8 cellular contexts compared by ENCODE assay signal in the genomic region with DNA sequence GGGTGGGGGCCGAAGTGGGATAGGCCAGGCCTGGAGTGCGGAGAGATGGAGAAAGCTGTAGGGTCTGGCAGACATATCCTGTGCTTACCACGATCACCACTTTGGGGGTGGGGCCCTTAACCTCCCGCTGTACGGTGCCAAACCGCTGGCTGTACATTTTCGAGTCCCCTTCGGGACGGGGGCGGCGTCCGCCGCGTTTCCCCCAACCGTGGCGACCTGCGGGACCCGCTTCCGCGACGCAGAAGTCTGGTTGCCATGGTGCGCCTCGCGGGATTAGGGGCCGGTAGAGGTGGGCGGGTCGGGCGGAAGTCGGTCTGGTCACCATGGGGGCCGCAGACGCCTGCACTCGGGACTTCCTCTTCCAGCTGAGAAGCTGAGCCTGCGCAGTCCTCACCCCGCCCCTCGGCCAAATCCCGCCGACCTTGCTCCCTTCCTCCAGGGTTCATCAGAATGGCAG. TPM values are rescaled to one million over a fixed set of nuclear protein-coding genes. Genes with fewer than 3 reads are reported as not detected.
A peak's percentile ranks its signal among the peaks of the same experiment; 100 is the strongest.
DNase-seq lines count a peak whose midpoint lies in the region; ATAC-seq, FAIRE-seq and TF ChIP-seq lines count a peak whose summit lies in the region.

A gene with protein sequence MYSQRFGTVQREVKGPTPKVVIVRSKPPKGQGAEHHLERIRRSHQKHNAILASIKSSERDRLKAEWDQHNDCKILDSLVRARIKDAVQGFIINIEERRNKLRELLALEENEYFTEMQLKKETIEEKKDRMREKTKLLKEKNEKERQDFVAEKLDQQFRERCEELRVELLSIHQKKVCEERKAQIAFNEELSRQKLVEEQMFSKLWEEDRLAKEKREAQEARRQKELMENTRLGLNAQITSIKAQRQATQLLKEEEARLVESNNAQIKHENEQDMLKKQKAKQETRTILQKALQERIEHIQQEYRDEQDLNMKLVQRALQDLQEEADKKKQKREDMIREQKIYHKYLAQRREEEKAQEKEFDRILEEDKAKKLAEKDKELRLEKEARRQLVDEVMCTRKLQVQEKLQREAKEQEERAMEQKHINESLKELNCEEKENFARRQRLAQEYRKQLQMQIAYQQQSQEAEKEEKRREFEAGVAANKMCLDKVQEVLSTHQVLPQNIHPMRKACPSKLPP (minus strand): TSS at position 248 of the 457 bp plus-strand sequence. CDS start 91 bp downstream, at position 157.

- peaks cover 10% of the 10 kb centered on the region; the same call in 1 of the 2 replicates for H3K4me1 ChIP-seq in HUES48 (ENCODE audit: control insufficient read depth, insufficient read depth, low read length)
- peaks cover 25% of the 10 kb centered on the region for H3K4me1 ChIP-seq in OCI-LY7 (ENCODE audit: insufficient read depth, low read length, poor library complexity, severe bottlenecking)
- H3K4me1 ChIP-seq in esophagus (ENCODE audit: control insufficient read depth in 2 of 2, insufficient read depth in 2 of 2, low read length in 1 of 2): peaks cover 0 to 2% of the 10 kb centered on the region in 2 donors
- H3K4me1 ChIP-seq in mucosa of stomach (ENCODE audit: control insufficient read depth, insufficient read depth, low read length): peaks cover 8% of the 10 kb centered on the region

- H3K27me3 ChIP-seq in HUES48 (ENCODE audit: control insufficient read depth, insufficient read depth, low read length) (no peaks in the 10 kb centered on the region; the same call in none of the 2 replicates), esophagus (ENCODE audit: control insufficient read depth in 1 of 2, insufficient read depth in 2 of 2, low read length in 2 of 2) (no peaks in the 10 kb centered on the region), mucosa of stomach (ENCODE audit: control insufficient read depth, insufficient read depth, low read length) (no peaks in the 10 kb centered on the region)

- 0 to 1% methylated on average over 32 to 37 of the region's 37 CpGs for WGBS in esophagus, 2 donors

- H3K36me3 ChIP-seq in HUES48 (ENCODE audit: control insufficient read depth, insufficient read depth, low read length): peaks cover 25% of the 10 kb centered on the region
- peaks cover 20% of the 10 kb centered on the region for H3K36me3 ChIP-seq in OCI-LY7 (ENCODE audit: insufficient read depth, low read length)
- peaks cover 6 to 8% of the 10 kb centered on the region in 2 donors for H3K36me3 ChIP-seq in esophagus (ENCODE audit: control insufficient read depth in 2 of 2, insufficient read depth in 2 of 2, low read length in 1 of 2)
- no peaks in the 10 kb centered on the region for H3K36me3 ChIP-seq in mucosa of stomach (ENCODE audit: control insufficient read depth, insufficient read depth, low read length)

- H3K9me3 ChIP-seq in HUES48 (ENCODE audit: control insufficient read depth, insufficient read depth, low read length) (no peaks in the 10 kb centered on the region), OCI-LY7 (ENCODE audit: low read length) (no peaks in the 10 kb centered on the region), esophagus (ENCODE audit: control insufficient read depth in 2 of 2, insufficient read depth in 1 of 2, low read depth in 1 of 2, low read length in 1 of 2) (no peaks in the 10 kb centered on the region), mucosa of stomach (ENCODE audit: control insufficient read depth, low read length) (no peaks in the 10 kb centered on the region)

- POLR2A ChIA-PET in OCI-LY7 (lab: Charles Lee): no interaction called here

- FAIRE-seq in D721Med (lab: Jason Lieb, UNC): peak; percentile 21

- H3K79me2 ChIP-seq in OCI-LY7 (ENCODE audit: insufficient read depth, low read depth, low read length): no peaks in the 10 kb centered on the region

- peak within 1 kb of the TSS; percentile 90 for H3K4me3 ChIP-seq in HUES48 (ENCODE audit: low read depth, low read length)
- peak within 1 kb of the TSS; percentile 67 for H3K4me3 ChIP-seq in OCI-LY7 (ENCODE audit: low read depth, low read length, poor library complexity, severe bottlenecking)
- H3K4me3 ChIP-seq in esophagus (ENCODE audit: low read depth in 1 of 2, low read length in 2 of 2): peak within 1 kb of the TSS; percentile 47 to 78
- H3K4me3 ChIP-seq in mucosa of stomach (ENCODE audit: low read length): peak within 1 kb of the TSS; percentile 57

- intact Hi-C loops in OCI-LY7 (cut with micrococcal nuclease; ENCODE audit: unreplicated experiment): loop anchor here (1.0 to 5.0 kb wide), 3 partner anchors 15 to 106 kb away; a partner anchor contains a TSS

- peak within 1 kb of the TSS; percentile 91 for H2AFZ ChIP-seq in OCI-LY7 (ENCODE audit: low read length)

- no peak within 1 kb of the TSS for H3K27ac ChIP-seq in HUES48 (ENCODE audit: low read depth, low read length)
- no peak within 1 kb of the TSS for H3K27ac ChIP-seq in OCI-LY7 (ENCODE audit: low read depth, low read length, poor library complexity, severe bottlenecking)
- peak within 1 kb of the TSS in 1 of 2 donors; percentile 24 for H3K27ac ChIP-seq in esophagus (ENCODE audit: low read depth in 2 of 2, low read length in 1 of 2)

- TF ChIP-seq CTCF in D721Med (IDR thresholded peaks at IDR 0.05; ENCODE audit: insufficient read depth, missing control alignments) (no peak), OCI-LY7 (conservative IDR thresholded peaks at IDR 0.05; ENCODE audit: low read length) (no peak)

- CTCF ChIA-PET in OCI-LY7 (lab: Charles Lee; ENCODE audit: unreplicated experiment): no interaction called here

- H3K9ac ChIP-seq in HUES48 (ENCODE audit: low read depth, low read length) (no peak within 1 kb of the TSS), mucosa of stomach (ENCODE audit: low read length) (peak within 1 kb of the TSS; percentile 67)

- H3K4me2 ChIP-seq in OCI-LY7 (ENCODE audit: low read length): peak within 1 kb of the TSS; percentile 94

- H4K20me1 ChIP-seq in OCI-LY7 (ENCODE audit: insufficient read depth, low read length): no peaks in the 10 kb centered on the region

- BruUV-seq in OCI-LY7 (replicated peaks; lab: Mats Ljungman, UMichigan): no TSS peak

- DNase-seq in D721Med (ENCODE audit: insufficient read length, low spot score): peak; percentile 99
- DNase-seq in OCI-LY7 (ENCODE audit: low spot score): peak; percentile 85
- DNase-seq in activated T-cell treated with anti-CD3 and anti-CD28 coated beads for 4 hours: peak; percentile 61
- peak; percentile 89 for DNase-seq in stimulated activated CD8-positive, alpha-beta memory T cell treated with anti-CD3 and anti-CD28 coated beads, Interleukin-4, amount 100 ng/mL, for 24 hours (ENCODE audit: low read depth)

- no peaks in the 10 kb centered on the region for H3K9me2 ChIP-seq in OCI-LY7 (ENCODE audit: insufficient read depth, low read length)

- peak; percentile 83 for ATAC-seq in GM21423 (IDR thresholded peaks at IDR 0.05; ENCODE audit: unreplicated experiment)

RNA-seq across cellular contexts. Expression of the gene that starts here (rescaled TPM):
- 0.57 TPM in 1 of 2 replicates, not detected in the other for total RNA-seq in OCI-LY7 (2014; rRNA removed; shearing (Covaris generic))
- total RNA-seq in OCI-LY7 (2022): 0.52 and 0.86 TPM in 2 replicates
- under 1 TPM; 0.13 to 0.33 TPM for polyA plus RNA-seq in esophagus

Comparison
In these comparisons a context has a peak if more than half of its experiments do, and no peak if none do; other contexts are left out.
1. Peak in DNase-seq, H3K4me3 ChIP-seq and H3K4me2 ChIP-seq in OCI-LY7; RNA of the gene not detected or under 1 TPM.